ENCODE assay signal across 21 cellular contexts in genomic region chr2:42300527-42300926, GRCh38.
DNase-seq lines count a peak whose midpoint lies in the region; ATAC-seq, FAIRE-seq and TF ChIP-seq lines count a peak whose summit lies in the region.
"Had no signal": no experiment of that assay in that cellular context is flagged by ENCODE, and none has a peak within 500 bp of the region (broad histone marks: within the 10 kb centered on the region; RNA-seq: fewer than 3 reads in every experiment).

No MANE protein-coding gene starts in this region.

- CTCF ChIA-PET in HepG2 (lab: Yijun Ruan, JAX; ENCODE audit: low intra/inter-chr PET ratio, low total read pairs): no interaction called here
- CTCF ChIA-PET in H1 (lab: Charles Lee; ENCODE audit: partially characterized antibody): no interaction called here
- CTCF ChIA-PET in activated CD8-positive, alpha-beta T cell treated with anti-CD3 and anti-CD28 coated beads for 36 hours (lab: Charles Lee): interaction anchor here (0.6 to 1.6 kb wide), 3 partner anchors 10 to 204 kb away, joined by 3 to 4 read pairs (median 3); no protein-coding TSS in a partner anchor
- CTCF ChIA-PET in OCI-LY7 (lab: Charles Lee; ENCODE audit: unreplicated experiment): interaction anchor here (0.5 kb wide), 1 partner anchor 199 kb away, joined by 3 read pairs; no protein-coding TSS in a partner anchor

- peak; percentile 11; the same call in 1 of the 3 replicates for ATAC-seq in HepG2
- ATAC-seq in right lobe of liver: no peak
- no peak for ATAC-seq in activated CD8-positive, alpha-beta T cell treated with anti-CD3 and anti-CD28 coated beads for 36 hours
- no peak for ATAC-seq in HG03460 (IDR thresholded peaks at IDR 0.05; ENCODE audit: unreplicated experiment)
- ATAC-seq: A549; CD8-positive, alpha-beta T cell; HCT116 had no signal

- H2AK5ac ChIP-seq in H1 (ENCODE audit: low read depth, low read length): no peak overlapping the region

- no peak overlapping the region for H2BK20ac ChIP-seq in H1 (ENCODE audit: low read length)

- intact Hi-C loops in HepG2 (cut with micrococcal nuclease; ENCODE audit: unreplicated experiment) (no loop called here), right lobe of liver (cut with DNase I) (no loop called here), OCI-LY7 (cut with micrococcal nuclease; ENCODE audit: unreplicated experiment) (no loop called here)
- intact Hi-C loops in activated CD8-positive, alpha-beta T cell treated with anti-CD3 and anti-CD28 coated beads for 36 hours (cut with micrococcal nuclease): no loop called here

- H4K91ac ChIP-seq in H1 (replicated peaks; ENCODE audit: insufficient read length, low read length): no peak overlapping the region

- no peak overlapping the region for H2BK12ac ChIP-seq in H1 (ENCODE audit: low read depth, low read length)

- H3K9me3 Mint-ChIP-seq in activated CD8-positive, alpha-beta T cell treated with anti-CD3 and anti-CD28 coated beads for 36 hours: no peaks in the 10 kb centered on the region
- H3K9me3 Mint-ChIP-seq: CD8-positive, alpha-beta T cell; H9 had no signal

- H3K9me2 ChIP-seq in OCI-LY7 (ENCODE audit: insufficient read depth, low read length): no peaks in the 10 kb centered on the region

- H3K27me3 ChIP-seq in HepG2 (ENCODE audit: control insufficient read depth in 1 of 2, insufficient read depth in 2 of 2, low read length in 2 of 2) (no peaks in the 10 kb centered on the region), right lobe of liver (no peaks in the 10 kb centered on the region), H1 (replicated peaks in 1 of 4; ENCODE audit: control insufficient read depth in 3 of 4, extremely low read depth in 1 of 4, insufficient read depth in 3 of 4, low read length in 3 of 4) (peaks cover 0 to 1% (median 0%) of the 10 kb centered on the region in 4 experiments; a peak in 1 of 7 replicates)

- TF ChIP-seq CTCF in HepG2 (CRISPR knock-in tag; IDR thresholded peaks at IDR 0.05): no peak
- TF ChIP-seq CTCF in right lobe of liver (IDR thresholded peaks at IDR 0.05): no peak
- no peak for TF ChIP-seq CTCF in H1 (IDR thresholded peaks at IDR 0.05; ENCODE audit: control extremely low read depth in 1 of 3, insufficient read depth in 1 of 3, low read depth in 1 of 3, low read length in 3 of 3)
- TF ChIP-seq CTCF in activated CD8-positive, alpha-beta T cell treated with anti-CD3 and anti-CD28 coated beads for 36 hours (IDR thresholded peaks at IDR 0.05): no peak
- no peak for TF ChIP-seq CTCF in OCI-LY7 (conservative IDR thresholded peaks at IDR 0.05; ENCODE audit: low read length)

- in situ Hi-C loops in HepG2 (cut with HindIII; ENCODE audit: extremely low pct_ligation_motif_present, low pct_unique_long_range_greater_than_20kb): no loop called here

- H3K9me3 ChIP-seq in HepG2 (ENCODE audit: low read length): no peaks in the 10 kb centered on the region
- no peaks in the 10 kb centered on the region for H3K9me3 ChIP-seq in right lobe of liver
- no peaks in the 10 kb centered on the region for H3K9me3 ChIP-seq in H1 (ENCODE audit: insufficient read depth in 2 of 2, low read depth in 1 of 2, low read length in 1 of 2)
- H3K9me3 ChIP-seq in OCI-LY7 (ENCODE audit: low read length): no peaks in the 10 kb centered on the region
- H3K9me3 ChIP-seq: A549, Caco-2 had no signal

- no TSS peak for BruUV-seq in HepG2 (replicated peaks; lab: Mats Ljungman, UMichigan)
- no TSS peak for BruUV-seq in OCI-LY7 (replicated peaks; lab: Mats Ljungman, UMichigan)

- H3K4me3 ChIP-seq in HepG2 (replicated peaks in 1 of 3; ENCODE audit: insufficient read depth in 1 of 3, low read depth in 2 of 3, low read length in 3 of 3) (no peak overlapping the region), right lobe of liver (no peak overlapping the region), H1 (ENCODE audit: extremely low read depth in 1 of 4, insufficient read depth in 2 of 4, low read depth in 3 of 4, low read length in 4 of 4) (no peak overlapping the region), OCI-LY7 (ENCODE audit: low read depth, low read length, poor library complexity, severe bottlenecking) (no peak overlapping the region)
- H3K4me3 ChIP-seq: A549 had no signal

- no peak overlapping the region for H2BK120ac ChIP-seq in H1 (replicated peaks; ENCODE audit: low read depth, low read length)

- H4K20me1 ChIP-seq in HepG2 (ENCODE audit: insufficient read depth, low read length) (peaks cover 31% of the 10 kb centered on the region), H1 (replicated peaks in 1 of 2; ENCODE audit: control insufficient read depth in 1 of 2, insufficient read depth in 2 of 2, low read length in 2 of 2) (no peaks in the 10 kb centered on the region), OCI-LY7 (ENCODE audit: insufficient read depth, low read length) (no peaks in the 10 kb centered on the region)

- TF ChIP-seq RAD21 in HepG2 (CRISPR knock-in tag; IDR thresholded peaks at IDR 0.05) (no peak), H1 (IDR thresholded peaks at IDR 0.05 in 1 of 2, conservative IDR thresholded peaks at IDR 0.05 in 1 of 2; ENCODE audit: low read depth in 2 of 2, low read length in 2 of 2) (no peak)

- WGBS in HepG2 (ENCODE audit: low lambda C conversion rate): 93% methylated on average over 2 of the region's 2 CpGs
- 21% methylated on average over 2 of the region's 2 CpGs for WGBS in right lobe of liver (ENCODE audit: insufficient coverage, low coverage, low lambda C conversion rate, missing lambda C conversion rate)
- 93% methylated on average over 2 of the region's 2 CpGs; no CpG with 5 or more reads in 1 of the 2 experiments for WGBS in H1 (ENCODE audit: extremely low coverage in 1 of 2, insufficient coverage in 1 of 2, insufficient read length in 1 of 2, insufficient replicate concordance in 2 of 2, low coverage in 1 of 2, low lambda C conversion rate in 2 of 2, missing lambda C conversion rate in 1 of 2), 2 experiments

- H3K4me2 ChIP-seq in HepG2 (ENCODE audit: low read depth, low read length) (no peak overlapping the region), H1 (ENCODE audit: insufficient read depth in 1 of 2, low read depth in 2 of 2, low read length in 2 of 2) (no peak overlapping the region), OCI-LY7 (ENCODE audit: low read length) (no peak overlapping the region)
- H3K4me2 ChIP-seq: A549 had no signal

- H3K56ac ChIP-seq in H1 (replicated peaks; ENCODE audit: insufficient read length, low read depth, low read length): no peak overlapping the region

- H3K79me1 ChIP-seq in H1 (ENCODE audit: low read depth, low read length): no peaks in the 10 kb centered on the region

- peaks cover 43% of the 10 kb centered on the region for H3K4me1 Mint-ChIP-seq in activated CD8-positive, alpha-beta T cell treated with anti-CD3 and anti-CD28 coated beads for 36 hours (ENCODE audit: low read depth)

- H4K5ac ChIP-seq in H1 (ENCODE audit: insufficient read length, low read depth, low read length): no peak overlapping the region

- H3K14ac ChIP-seq in H1 (ENCODE audit: insufficient read length): no peak overlapping the region

- H3K4me1 ChIP-seq in HepG2 (ENCODE audit: insufficient read depth, low read length): peaks cover 15% of the 10 kb centered on the region; the same call in 1 of the 2 replicates
- H3K4me1 ChIP-seq in right lobe of liver: no peaks in the 10 kb centered on the region
- H3K4me1 ChIP-seq in H1 (replicated peaks in 1 of 4; ENCODE audit: control insufficient read depth in 3 of 4, insufficient read depth in 4 of 4, low read length in 3 of 4): no peaks in the 10 kb centered on the region
- peaks cover 39% of the 10 kb centered on the region for H3K4me1 ChIP-seq in OCI-LY7 (ENCODE audit: insufficient read depth, low read length, poor library complexity, severe bottlenecking)
- H3K4me1 ChIP-seq: A549, Caco-2 had no signal

- peaks cover 5% of the 10 kb centered on the region for H3K79me2 ChIP-seq in HepG2 (ENCODE audit: insufficient read depth, low read length)
- no peaks in the 10 kb centered on the region for H3K79me2 ChIP-seq in H1 (ENCODE audit: control insufficient read depth in 1 of 2, insufficient read depth in 2 of 2, low read length in 2 of 2)
- H3K79me2 ChIP-seq in OCI-LY7 (ENCODE audit: insufficient read depth, low read depth, low read length): no peaks in the 10 kb centered on the region

- FAIRE-seq in HepG2 (lab: Jason Lieb, UNC): no peak
- peak; percentile 4 for FAIRE-seq in HTR-8/SVneo (lab: Jason Lieb, UNC)
- peak; percentile 13 for FAIRE-seq in H1 (lab: Jason Lieb, UNC)
- FAIRE-seq: G401.6, GM12892 had no signal

- no peak for DNase-seq in HepG2 (ENCODE audit: low spot score)
- DNase-seq in right lobe of liver: no peak
- no peak for DNase-seq in HTR-8/SVneo (ENCODE audit: insufficient read length, low spot score)
- no peak for DNase-seq in H1 (ENCODE audit: low read depth in 1 of 2, low spot score in 2 of 2)
- no peak for DNase-seq in activated CD8-positive, alpha-beta T cell treated with anti-CD3 and anti-CD28 coated beads for 36 hours
- DNase-seq in OCI-LY7 (ENCODE audit: low spot score): no peak
- DNase-seq: 8988T; ACHN; AML-193; C1 segment of cervical spinal cord; Caco-2; CD8-positive, alpha-beta T cell; DMS153; DND-41; GOT3; H9 had no signal

- H4K8ac ChIP-seq in H1 (ENCODE audit: extremely low read depth, insufficient read depth, low read length): no peak overlapping the region

- H3K36me3 Mint-ChIP-seq in activated CD8-positive, alpha-beta T cell treated with anti-CD3 and anti-CD28 coated beads for 36 hours (ENCODE audit: low read depth): peaks cover 68% of the 10 kb centered on the region

- H3K23me2 ChIP-seq in H1 (ENCODE audit: low read depth, low read length): no peaks in the 10 kb centered on the region

- no peaks in the 10 kb centered on the region for H3K27me3 Mint-ChIP-seq in activated CD8-positive, alpha-beta T cell treated with anti-CD3 and anti-CD28 coated beads for 36 hours

- no peak overlapping the region for H3K18ac ChIP-seq in H1 (ENCODE audit: extremely low read depth, low read length)

- no peak overlapping the region for H2BK15ac ChIP-seq in H1 (ENCODE audit: low read length)

- H3K27ac ChIP-seq in HepG2 (ENCODE audit: extremely low read length, insufficient read depth, low read length) (no peak overlapping the region), right lobe of liver (no peak overlapping the region), H1 (ENCODE audit: low read depth, low read length) (no peak overlapping the region), OCI-LY7 (ENCODE audit: low read depth, low read length, poor library complexity, severe bottlenecking) (no peak overlapping the region)
- H3K27ac ChIP-seq: A549 had no signal

- no peak; a peak in 1 of 4 replicates for TF ChIP-seq POLR2A in HepG2 (IDR thresholded peaks at IDR 0.05; ENCODE audit: insufficient read depth in 1 of 2, low read depth in 2 of 2, low read length in 2 of 2)
- TF ChIP-seq POLR2A in right lobe of liver (IDR thresholded peaks at IDR 0.05): no peak
- no peak for TF ChIP-seq POLR2A in H1 (IDR thresholded peaks at IDR 0.05; ENCODE audit: control extremely low read depth in 1 of 2, low read depth in 2 of 2, low read length in 2 of 2)

- H3K9ac ChIP-seq in HepG2 (ENCODE audit: insufficient read depth, low read depth, low read length) (no peak overlapping the region), H1 (replicated peaks in 1 of 4; ENCODE audit: extremely low read depth in 1 of 4, low read depth in 3 of 4, low read length in 3 of 4) (no peak overlapping the region)

- H3K27ac Mint-ChIP-seq in activated CD8-positive, alpha-beta T cell treated with anti-CD3 and anti-CD28 coated beads for 36 hours: no peak overlapping the region
- H3K27ac Mint-ChIP-seq: H9 had no signal

- peaks cover 38 to 95% of the 10 kb centered on the region in 2 experiments for H3K36me3 ChIP-seq in HepG2 (replicated peaks in 1 of 2; ENCODE audit: control insufficient read depth in 1 of 2, insufficient read depth in 2 of 2, low read length in 2 of 2)
- H3K36me3 ChIP-seq in right lobe of liver: peaks cover 0 to 33% (median 22%) of the 10 kb centered on the region in 4 donors
- peaks cover 6 to 49% (median 22%) of the 10 kb centered on the region in 4 experiments for H3K36me3 ChIP-seq in H1 (ENCODE audit: control insufficient read depth in 2 of 4, insufficient read depth in 4 of 4, low read length in 3 of 4)
- peaks cover 52% of the 10 kb centered on the region for H3K36me3 ChIP-seq in OCI-LY7 (ENCODE audit: insufficient read depth, low read length)

- POLR2A ChIA-PET in HepG2 (lab: Yijun Ruan, JAX): no interaction called here
- POLR2A ChIA-PET in H1 (lab: Charles Lee; ENCODE audit: partially characterized antibody): no interaction called here
- POLR2A ChIA-PET in activated CD8-positive, alpha-beta T cell treated with anti-CD3 and anti-CD28 coated beads for 36 hours (lab: Charles Lee): no interaction called here
- POLR2A ChIA-PET in OCI-LY7 (lab: Charles Lee): interaction anchor here (0.8 to 1.3 kb wide), 2 partner anchors 9 to 14 kb away, joined by 3 to 4 read pairs; no protein-coding TSS in a partner anchor

- H3K4ac ChIP-seq in H1 (replicated peaks; ENCODE audit: insufficient read length, low read depth, low read length): no peak overlapping the region

- H2AFZ ChIP-seq in HepG2 (ENCODE audit: low read length) (no peak overlapping the region), H1 (ENCODE audit: low read length) (no peak overlapping the region), OCI-LY7 (ENCODE audit: low read length) (no peak overlapping the region)

- TF ChIP-seq EP300 in HepG2 (IDR thresholded peaks at IDR 0.05; ENCODE audit: low read depth in 2 of 2, low read length in 2 of 2) (no peak), HepG2 (CRISPR knock-in tag; IDR thresholded peaks at IDR 0.05; ENCODE audit: borderline replicate concordance) (no peak), H1 (IDR thresholded peaks at IDR 0.05; ENCODE audit: borderline replicate concordance in 1 of 2, low read depth in 2 of 2, low read length in 2 of 2) (no peak)

- H2BK5ac ChIP-seq in H1 (ENCODE audit: low read depth, low read length): no peak overlapping the region

- H3K23ac ChIP-seq in H1 (ENCODE audit: insufficient read length): no peak overlapping the region

- no peak overlapping the region for H3K4me3 Mint-ChIP-seq in activated CD8-positive, alpha-beta T cell treated with anti-CD3 and anti-CD28 coated beads for 36 hours
- H3K4me3 Mint-ChIP-seq: CD8-positive, alpha-beta T cell; H9 had no signal

Comparison
In these comparisons a context has a peak if more than half of its experiments do, and no peak if none do; other contexts are left out.
1. CTCF ChIA-PET loops: an anchor here in activated CD8-positive, alpha-beta T cell treated with anti-CD3 and anti-CD28 coated beads for 36 hours (0.6 to 1.6 kb wide) and OCI-LY7 (0.5 kb wide); none called in HepG2 and H1.